Comparison of ENCODE assay signal across 26 cellular contexts in genomic region chr12:28967426-28967825, GRCh38.
"Had no signal": no experiment of that assay in that cellular context is flagged by ENCODE, and none has a peak within 500 bp of the region (broad histone marks: within the 10 kb centered on the region; RNA-seq: fewer than 3 reads in every experiment).

No MANE protein-coding gene starts in this region.

- H3K4me1 Mint-ChIP-seq: naive thymus-derived CD4-positive, alpha-beta T cell; natural killer cell; stimulated activated naive B cell treated with anti-CD40 and anti-IgM and Interleukin-4, amounts not matched to agents 10 μg/mL and 1 μg/mL and 100 μg/mL, for 72 hours; stimulated activated naive CD8-positive, alpha-beta T cell treated with anti-CD3 and anti-CD28 coated beads, Interleukin-15, amount 100 ng/mL, for 72 hours had no signal

- H3K4me3 ChIP-seq: pancreas, psoas muscle, right lobe of liver, sigmoid colon, suprapubic skin, testis, tibial artery, transverse colon, upper lobe of left lung, vagina had no signal

- H3K27ac Mint-ChIP-seq: natural killer cell; stimulated activated naive B cell treated with anti-CD40 and anti-IgM and Interleukin-4, amounts not matched to agents 10 μg/mL and 1 μg/mL and 100 μg/mL, for 72 hours; stimulated activated naive CD8-positive, alpha-beta T cell treated with anti-CD3 and anti-CD28 coated beads, Interleukin-15, amount 100 ng/mL, for 72 hours had no signal

- FAIRE-seq: pancreas, small intestine, urothelium cell line had no signal

- ATAC-seq: naive thymus-derived CD4-positive, alpha-beta T cell; natural killer cell; pancreas; psoas muscle; right cardiac atrium; right lobe of liver; stimulated activated naive B cell treated with anti-CD40 and anti-IgM and Interleukin-4, amounts not matched to agents 10 μg/mL and 1 μg/mL and 100 μg/mL, for 72 hours; stimulated activated naive CD8-positive, alpha-beta T cell treated with anti-CD3 and anti-CD28 coated beads, Interleukin-15, amount 100 ng/mL, for 72 hours; stimulated activated naive CD8-positive, alpha-beta T cell treated with anti-CD3 and anti-CD28 coated beads, Interleukin-15, Interleukin-2, amounts not matched to agents 100 U/mL and 50 U/mL, for 24 hours had no signal

- H3K4me1 ChIP-seq: pancreas, right lobe of liver, testis, transverse colon had no signal

- H3K36me3 Mint-ChIP-seq: naive thymus-derived CD4-positive, alpha-beta T cell; natural killer cell; stimulated activated naive B cell treated with anti-CD40 and anti-IgM and Interleukin-4, amounts not matched to agents 10 μg/mL and 1 μg/mL and 100 μg/mL, for 72 hours had no signal

- H3K9me3 Mint-ChIP-seq: nephron; stimulated activated naive CD8-positive, alpha-beta T cell treated with anti-CD3 and anti-CD28 coated beads, Interleukin-15, amount 100 ng/mL, for 72 hours had no signal

- H3K27ac ChIP-seq: neutrophil, pancreas, psoas muscle, right lobe of liver, sigmoid colon, suprapubic skin, testis, tibial artery, transverse colon, upper lobe of left lung, vagina had no signal

- H3K9me3 ChIP-seq: neutrophil, pancreas, psoas muscle, right lobe of liver, sigmoid colon, suprapubic skin, testis, tibial artery, transverse colon, upper lobe of left lung, vagina had no signal

- H3K27me3 ChIP-seq: neutrophil, pancreas, right lobe of liver, sigmoid colon, suprapubic skin, testis, tibial artery, transverse colon, upper lobe of left lung, vagina had no signal

- H3K36me3 ChIP-seq: neutrophil, pancreas, right lobe of liver, sigmoid colon, suprapubic skin, tibial artery, transverse colon, upper lobe of left lung, vagina had no signal

- DNase-seq: naive thymus-derived CD4-positive, alpha-beta T cell; natural killer cell; nucleus accumbens; psoas muscle; right cardiac atrium; right lobe of liver; sigmoid colon; small intestine; stimulated activated CD4-positive, alpha-beta T cell treated with anti-CD3 and anti-CD28 coated beads, Interleukin-15, amount 100 ng/mL, for 24 hours; stimulated activated CD4-positive, alpha-beta T cell treated with anti-CD3 and anti-CD28 coated beads, Interleukin-2, amount 100 ng/mL, for 24 hours; stimulated activated CD4-positive, alpha-beta T cell treated with anti-CD3 and anti-CD28 coated beads, Interleukin-2, amount 100 ng/mL, for 48 hours; stimulated activated CD4-positive, alpha-beta T cell treated with anti-CD3 and anti-CD28 coated beads, Interleukin-4, amount 100 ng/mL, for 24 hours; stimulated activated naive B cell treated with anti-CD40 and anti-IgM and Interleukin-4, amounts not matched to agents 10 μg/mL and 1 μg/mL and 100 μg/mL, for 72 hours; stimulated activated naive CD8-positive, alpha-beta T cell treated with anti-CD3 and anti-CD28 coated beads, Interleukin-15, amount 100 ng/mL, for 72 hours; stimulated activated naive CD8-positive, alpha-beta T cell treated with anti-CD3 and anti-CD28 coated beads, Interleukin-15, Interleukin-2, amounts not matched to agents 100 U/mL and 50 U/mL, for 24 hours; substantia nigra; testis; tibial artery; transverse colon; upper lobe of left lung had no signal

- H3K4me3 Mint-ChIP-seq: naive thymus-derived CD4-positive, alpha-beta T cell; natural killer cell; stimulated activated naive B cell treated with anti-CD40 and anti-IgM and Interleukin-4, amounts not matched to agents 10 μg/mL and 1 μg/mL and 100 μg/mL, for 72 hours; stimulated activated naive CD8-positive, alpha-beta T cell treated with anti-CD3 and anti-CD28 coated beads, Interleukin-15, amount 100 ng/mL, for 72 hours had no signal
